9 cellular contexts compared by ENCODE assay signal in the genomic region with DNA sequence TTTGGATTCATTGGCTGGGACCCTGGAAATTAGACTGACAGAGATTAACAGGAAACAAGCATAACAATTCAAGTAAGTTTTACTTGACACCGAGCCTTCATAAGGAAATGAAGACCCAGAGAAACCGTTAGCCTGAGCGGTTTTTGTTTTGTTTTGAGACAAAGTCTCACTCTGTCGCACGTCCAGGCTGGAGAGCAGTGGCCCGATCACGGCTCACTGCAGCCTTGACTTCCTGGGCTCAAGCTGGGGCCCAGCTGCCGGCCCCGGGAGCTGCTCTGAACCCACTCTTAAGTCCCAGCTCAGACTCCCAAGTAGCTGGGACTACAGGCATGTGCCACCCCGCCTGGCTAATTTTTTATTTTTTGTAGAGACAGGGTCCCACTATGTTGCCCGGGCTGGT.
DNase-seq lines count a peak whose midpoint lies in the region; ATAC-seq and TF ChIP-seq lines count a peak whose summit lies in the region.
"Had no signal": no experiment of that assay in that cellular context is flagged by ENCODE, and none has a peak within 500 bp of the region (broad histone marks: within the 10 kb centered on the region; RNA-seq: fewer than 3 reads in every experiment).

No MANE protein-coding gene starts in this region.

- in situ Hi-C loops in brain microvascular endothelial cell (cut with HindIII; ENCODE audit: low pct_ligation_motif_present, low sequenced_read_pairs) = loop anchor here (25.0 kb wide), 1 partner anchor 125 kb away; no protein-coding TSS in a partner anchor
- in situ Hi-C loops in GM23248 (cut with MboI) = no loop called here

- H4K20me1 ChIP-seq in Loucy (ENCODE audit: insufficient read depth, low read length, poor library complexity, severe bottlenecking) = peaks cover 87% of the 10 kb centered on the region
- H4K20me1 ChIP-seq in GM23248 (ENCODE audit: insufficient read depth) = peaks cover 16% of the 10 kb centered on the region; the same call in 1 of the 2 replicates

- H3K4me2 ChIP-seq in Loucy (ENCODE audit: low read depth, low read length, poor library complexity, severe bottlenecking) = peak overlapping the region; percentile 89
- H3K4me2 ChIP-seq in GM23248 (ENCODE audit: unreplicated experiment) = no peak overlapping the region

- peak overlapping the region; percentile 38 for H3K9ac ChIP-seq in Loucy (ENCODE audit: low read depth, low read length, poor library complexity, severe bottlenecking)
- no peak overlapping the region for H3K9ac ChIP-seq in GM23248

- H3K4me1 ChIP-seq in Loucy (ENCODE audit: insufficient read depth, low read length, poor library complexity, severe bottlenecking) (peaks cover 75% of the 10 kb centered on the region), esophagus squamous epithelium (peaks cover 32 to 97% (median 34%) of the 10 kb centered on the region in 3 donors), stomach (peaks cover 69 to 100% (median 83%) of the 10 kb centered on the region in 4 donors), GM23248 (ENCODE audit: insufficient read depth) (peaks cover 19% of the 10 kb centered on the region)

- WGBS in esophagus squamous epithelium, 2 donors = 33 to 55% methylated on average over 10 to 11 of the region's 11 CpGs
- 48 to 69% (median 57%) methylated on average over 11 of the region's 11 CpGs for WGBS in stomach, 5 donors
- 78 to 79% methylated on average over 11 of the region's 11 CpGs for WGBS in GM23248 (ENCODE audit: low coverage in 1 of 2, low lambda C conversion rate in 2 of 2, missing lambda C conversion rate in 2 of 2), 2 experiments

- H3K27me3 ChIP-seq in Loucy (ENCODE audit: insufficient read depth, low read length, poor library complexity, severe bottlenecking) (no peaks in the 10 kb centered on the region), esophagus squamous epithelium (no peaks in the 10 kb centered on the region), stomach (no peaks in the 10 kb centered on the region), brain microvascular endothelial cell (replicated peaks) (no peaks in the 10 kb centered on the region), GM23248 (replicated peaks; ENCODE audit: insufficient read depth) (no peaks in the 10 kb centered on the region)
- H3K27me3 ChIP-seq: SJSA1 had no signal

- H3F3A ChIP-seq in Loucy (ENCODE audit: low read depth) (peaks cover 8% of the 10 kb centered on the region), GM23248 (ENCODE audit: insufficient read depth) (peaks cover 11% of the 10 kb centered on the region; the same call in 1 of the 2 replicates)

- TF ChIP-seq POLR2A in esophagus squamous epithelium (IDR thresholded peaks at IDR 0.05) = no peak
- TF ChIP-seq POLR2A in stomach (IDR thresholded peaks at IDR 0.05) = no peak

- peak; percentile 43 for DNase-seq in activated naive CD4-positive, alpha-beta T cell treated with Interleukin-2 at 50 U/mL for 16 hours
- no peak for DNase-seq in activated naive CD4-positive, alpha-beta T cell (lab: John Stamatoyannopoulos, UW)
- no peak for DNase-seq in esophagus squamous epithelium (lab: John Stamatoyannopoulos, UW)
- DNase-seq in stomach = no peak
- DNase-seq in brain microvascular endothelial cell = no peak
- DNase-seq in GM23248 = no peak

- no peak overlapping the region for H3K4me3 ChIP-seq in Loucy (ENCODE audit: low read length, poor library complexity, severe bottlenecking)
- no peak overlapping the region for H3K4me3 ChIP-seq in esophagus squamous epithelium
- H3K4me3 ChIP-seq in stomach = no peak overlapping the region
- no peak overlapping the region for H3K4me3 ChIP-seq in brain microvascular endothelial cell (ENCODE audit: low read depth, low read length)
- H3K4me3 ChIP-seq in GM23248 = no peak overlapping the region
- H3K4me3 ChIP-seq: SJSA1 had no signal

- H2AFZ ChIP-seq in Loucy (ENCODE audit: low read length) (no peak overlapping the region), GM23248 (no peak overlapping the region)

- H3K36me3 ChIP-seq in Loucy (ENCODE audit: insufficient read depth, low read length) = peaks cover 14% of the 10 kb centered on the region; the same call in 1 of the 2 replicates
- H3K36me3 ChIP-seq in esophagus squamous epithelium = peaks cover 0 to 4% (median 0%) of the 10 kb centered on the region in 3 donors
- peaks cover 0 to 6% (median under 1%) of the 10 kb centered on the region in 4 donors for H3K36me3 ChIP-seq in stomach
- no peaks in the 10 kb centered on the region for H3K36me3 ChIP-seq in brain microvascular endothelial cell (replicated peaks)
- H3K36me3 ChIP-seq in GM23248 (ENCODE audit: low read depth) = no peaks in the 10 kb centered on the region

- TF ChIP-seq CTCF in Loucy (conservative IDR thresholded peaks at IDR 0.05; ENCODE audit: low read length) (no peak), esophagus squamous epithelium (IDR thresholded peaks at IDR 0.05) (no peak), stomach (IDR thresholded peaks at IDR 0.05) (no peak), brain microvascular endothelial cell (IDR thresholded peaks at IDR 0.05; ENCODE audit: low read depth, low read length, missing control alignments) (no peak)

- no peaks in the 10 kb centered on the region for H3K9me3 ChIP-seq in Loucy (ENCODE audit: insufficient read depth, low read depth, low read length)
- H3K9me3 ChIP-seq in esophagus squamous epithelium = no peaks in the 10 kb centered on the region
- H3K9me3 ChIP-seq in stomach = no peaks in the 10 kb centered on the region
- no peaks in the 10 kb centered on the region for H3K9me3 ChIP-seq in GM23248 (ENCODE audit: low read depth)
- H3K9me3 ChIP-seq: SJSA1 had no signal

- H3K9me2 ChIP-seq in Loucy (replicated peaks; ENCODE audit: low read depth, low read length) (no peaks in the 10 kb centered on the region), GM23248 (ENCODE audit: insufficient read depth) (no peaks in the 10 kb centered on the region)

- intact Hi-C loops in esophagus squamous epithelium (cut with DNase I) (no loop called here), stomach (cut with DNase I; ENCODE audit: low total_unique reads) (no loop called here)

- H3K27ac ChIP-seq in esophagus squamous epithelium (peak overlapping the region; percentile 7 to 94 (median 37)), stomach (peak overlapping the region; percentile 53 to 96 (median 89)), brain microvascular endothelial cell (no peak overlapping the region), GM23248 (no peak overlapping the region)
- H3K27ac ChIP-seq: SJSA1 had no signal

- no peak for TF ChIP-seq EP300 in stomach (IDR thresholded peaks at IDR 0.05)

- ATAC-seq in HG02884 (IDR thresholded peaks at IDR 0.05; ENCODE audit: unreplicated experiment) = no peak

- H3K79me2 ChIP-seq in Loucy (ENCODE audit: insufficient read depth, low read length) (peaks cover 97% of the 10 kb centered on the region), GM23248 (ENCODE audit: insufficient read depth) (peaks cover 100% of the 10 kb centered on the region)

Comparison
In these comparisons a context has a peak if more than half of its experiments do, and no peak if none do; other contexts are left out.
1. H3K27ac ChIP-seq: peak in esophagus squamous epithelium (4 of 4) and stomach (5 of 5); none in brain microvascular endothelial cell (single experiment) and GM23248 (single experiment).